9 cellular contexts compared by ENCODE assay signal in genomic region chr9:95007470-95007869, GRCh38.
DNase-seq lines count a peak whose midpoint lies in the region; ATAC-seq and TF ChIP-seq lines count a peak whose summit lies in the region.
"Had no signal": no experiment of that assay in that cellular context is flagged by ENCODE, and none has a peak within 500 bp of the region (broad histone marks: within the 10 kb centered on the region; RNA-seq: fewer than 3 reads in every experiment).

No MANE protein-coding gene starts in this region.

- no peak for ATAC-seq in HG03520 (IDR thresholded peaks at IDR 0.05; ENCODE audit: unreplicated experiment)
- no peak for ATAC-seq in GM18517 (IDR thresholded peaks at IDR 0.05; ENCODE audit: unreplicated experiment)
- no peak for ATAC-seq in GM19463 (IDR thresholded peaks at IDR 0.05; ENCODE audit: unreplicated experiment)

- no peak overlapping the region for H2BK5ac ChIP-seq in mesenchymal stem cell (ENCODE audit: low read depth, low read length, poor library complexity, severe bottlenecking)

- peak overlapping the region; percentile 9 for H3K4me2 ChIP-seq in mesenchymal stem cell (ENCODE audit: low read length, poor library complexity, severe bottlenecking)

- H2BK12ac ChIP-seq in mesenchymal stem cell (ENCODE audit: low read length in 2 of 2): no peak overlapping the region

- H3K9me3 Mint-ChIP-seq in activated CD4-positive, alpha-beta T cell treated with anti-CD3 and anti-CD28 coated beads, Interleukin-2, amount 10 ng/mL, durations not matched to agents 24 days and 14 days: no peaks in the 10 kb centered on the region
- no peaks in the 10 kb centered on the region for H3K9me3 Mint-ChIP-seq in type B pancreatic cell

- no peak overlapping the region for H4K8ac ChIP-seq in mesenchymal stem cell (ENCODE audit: low read length)

- H3K9ac ChIP-seq in mesenchymal stem cell (ENCODE audit: low read length): peak overlapping the region; percentile 22

- H3K27me3 ChIP-seq in mesenchymal stem cell (ENCODE audit: control insufficient read depth in 1 of 2, insufficient read depth in 1 of 2, low read length in 2 of 2): no peaks in the 10 kb centered on the region

- H3K4ac ChIP-seq in mesenchymal stem cell (ENCODE audit: low read depth in 1 of 2, low read length in 2 of 2): no peak overlapping the region

- peaks cover 17% of the 10 kb centered on the region for H3K27me3 Mint-ChIP-seq in activated CD4-positive, alpha-beta T cell treated with anti-CD3 and anti-CD28 coated beads, Interleukin-2, amount 10 ng/mL, durations not matched to agents 24 days and 14 days
- no peaks in the 10 kb centered on the region for H3K27me3 Mint-ChIP-seq in type B pancreatic cell

- no peak overlapping the region for H2AK5ac ChIP-seq in mesenchymal stem cell (ENCODE audit: low read length, severe bottlenecking)

- peaks cover 9% of the 10 kb centered on the region for H3K36me3 Mint-ChIP-seq in activated CD4-positive, alpha-beta T cell treated with anti-CD3 and anti-CD28 coated beads, Interleukin-2, amount 10 ng/mL, durations not matched to agents 24 days and 14 days (ENCODE audit: low read depth)
- peaks cover 49% of the 10 kb centered on the region for H3K36me3 Mint-ChIP-seq in type B pancreatic cell

- intact Hi-C loops in activated CD4-positive, alpha-beta T cell treated with anti-CD3 and anti-CD28 coated beads, Interleukin-2, amount 10 ng/mL, durations not matched to agents 24 days and 14 days (cut with micrococcal nuclease): loop anchor here (5.0 kb wide), 5 partner anchors 40 to 225 kb away; no protein-coding TSS in a partner anchor

- no peak overlapping the region for H3K18ac ChIP-seq in mesenchymal stem cell (ENCODE audit: low read depth in 1 of 2, low read length in 2 of 2)

- H2BK15ac ChIP-seq in mesenchymal stem cell (ENCODE audit: low read depth, poor library complexity, severe bottlenecking): no peak overlapping the region

- peaks cover 2% of the 10 kb centered on the region for H3K4me1 ChIP-seq in mesenchymal stem cell (ENCODE audit: control insufficient read depth, insufficient read depth, low read depth, low read length)

- H3K14ac ChIP-seq in mesenchymal stem cell (ENCODE audit: low read length in 2 of 2): no peak overlapping the region

- H3K27ac ChIP-seq in coronary artery (peak overlapping the region; percentile 95 to 100), mesenchymal stem cell (ENCODE audit: low read length, poor library complexity, severe bottlenecking) (peak overlapping the region; percentile 93)

- H3K23ac ChIP-seq in mesenchymal stem cell (ENCODE audit: low read length in 2 of 2): no peak overlapping the region

- H2BK120ac ChIP-seq in mesenchymal stem cell (ENCODE audit: low read depth, low read length): no peak overlapping the region

- H3K79me1 ChIP-seq in mesenchymal stem cell (replicated peaks; ENCODE audit: low read length, poor library complexity, severe bottlenecking): peaks cover 2% of the 10 kb centered on the region

- 100% methylated on average over 1 of the region's 1 CpG for WGBS in mesenchymal stem cell

- no peaks in the 10 kb centered on the region for H3K9me3 ChIP-seq in mesenchymal stem cell (ENCODE audit: control insufficient read depth, low read length)

- peaks cover 31% of the 10 kb centered on the region for H3K4me1 Mint-ChIP-seq in activated CD4-positive, alpha-beta T cell treated with anti-CD3 and anti-CD28 coated beads, Interleukin-2, amount 10 ng/mL, durations not matched to agents 24 days and 14 days
- H3K4me1 Mint-ChIP-seq in type B pancreatic cell (ENCODE audit: unreplicated experiment): peaks cover 63% of the 10 kb centered on the region

- H2AFZ ChIP-seq in mesenchymal stem cell (ENCODE audit: low read depth, low read length): no peak overlapping the region

- H3K4me3 Mint-ChIP-seq in activated CD4-positive, alpha-beta T cell treated with anti-CD3 and anti-CD28 coated beads, Interleukin-2, amount 10 ng/mL, durations not matched to agents 24 days and 14 days: peak overlapping the region; percentile 60
- peak overlapping the region; percentile 96 for H3K4me3 Mint-ChIP-seq in type B pancreatic cell

- TF ChIP-seq CTCF in coronary artery (IDR thresholded peaks at IDR 0.05) (no peak), type B pancreatic cell (conservative IDR thresholded peaks at IDR 0.05) (no peak)

- no peak for DNase-seq in activated CD4-positive, alpha-beta T cell treated with anti-CD3 and anti-CD28 coated beads, Interleukin-2, amount 10 ng/mL, durations not matched to agents 24 days and 14 days
- DNase-seq in activated CD4-positive, alpha-beta T cell treated with anti-CD3 and anti-CD28 coated beads, Interleukin-2, amount 50 U/mL, for 1 hour: no peak
- DNase-seq in coronary artery (ENCODE audit: low spot score) (no peak), mesenchymal stem cell (no peak), type B pancreatic cell (ENCODE audit: extremely low spot score, unreplicated experiment) (no peak)
- DNase-seq: CD4-positive, CD25-positive, alpha-beta regulatory T cell had no signal

- H3K36me3 ChIP-seq in mesenchymal stem cell (ENCODE audit: control insufficient read depth in 1 of 2, insufficient read depth in 2 of 2, low read depth in 1 of 2, low read length in 2 of 2): peaks cover 17 to 30% of the 10 kb centered on the region in 2 experiments

- H4K91ac ChIP-seq in mesenchymal stem cell (ENCODE audit: low read length): no peak overlapping the region

- H3K27ac Mint-ChIP-seq in activated CD4-positive, alpha-beta T cell treated with anti-CD3 and anti-CD28 coated beads, Interleukin-2, amount 10 ng/mL, durations not matched to agents 24 days and 14 days: peak overlapping the region; percentile 80
- peak overlapping the region; percentile 94 for H3K27ac Mint-ChIP-seq in type B pancreatic cell
- H3K27ac Mint-ChIP-seq: CD4-positive, CD25-positive, alpha-beta regulatory T cell had no signal

- H3K4me3 ChIP-seq in coronary artery: peak overlapping the region; percentile 96
- no peak overlapping the region for H3K4me3 ChIP-seq in mesenchymal stem cell (ENCODE audit: insufficient read depth in 1 of 2, low read depth in 1 of 2, low read length in 2 of 2)
